ENCODE assay signal across 15 cellular contexts in the genomic region with DNA sequence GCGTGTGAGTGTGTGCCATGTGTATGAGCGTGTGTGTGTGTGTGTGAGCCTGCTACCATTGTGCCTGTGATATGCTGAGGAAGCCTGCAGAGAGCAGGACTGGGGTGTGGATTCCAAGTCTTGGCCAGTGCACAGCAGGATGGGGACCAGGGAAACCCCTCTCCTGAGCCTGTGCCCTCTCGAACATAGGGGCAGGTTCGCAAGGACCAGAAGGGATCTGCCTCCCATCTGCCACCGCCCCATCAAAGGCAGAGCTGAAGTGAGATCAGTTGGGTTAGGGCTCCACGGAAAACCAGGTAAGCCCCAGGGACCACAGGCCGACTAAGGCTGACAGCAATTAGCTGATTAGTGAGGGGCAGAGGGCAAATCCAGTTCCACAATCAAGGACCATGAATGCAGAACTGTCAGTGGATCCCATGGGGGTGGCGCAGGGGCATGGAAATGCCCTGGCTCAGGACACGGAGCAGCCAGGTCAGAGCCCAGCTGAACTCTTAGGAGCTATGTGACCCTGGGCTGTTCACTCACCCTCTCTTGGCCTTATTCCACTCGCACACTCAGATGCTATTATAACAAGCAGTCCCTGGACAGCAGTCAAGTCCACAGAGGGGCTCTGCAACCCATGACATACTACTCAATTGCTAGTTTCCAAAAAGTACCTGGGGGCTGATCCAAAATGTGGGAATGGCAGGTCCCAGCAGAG.
DNase-seq lines count a peak whose midpoint lies in the region; FAIRE-seq and TF ChIP-seq lines count a peak whose summit lies in the region.
"Had no signal": no experiment of that assay in that cellular context is flagged by ENCODE, and none has a peak within 500 bp of the region (broad histone marks: within the 10 kb centered on the region; RNA-seq: fewer than 3 reads in every experiment).

No MANE protein-coding gene starts in this region.

- TF ChIP-seq CTCF in endodermal cell (conservative IDR thresholded peaks at IDR 0.05), result no peak

- H3K9ac ChIP-seq in BLaER1 treated with 17β-estradiol and CSF1 and Interleukin-3, amounts not matched to agents 10 nM and 100 nM, result no peak overlapping the region
- H3K9ac ChIP-seq in endodermal cell (ENCODE audit: extremely low read depth, low read length, poor library complexity, severe bottlenecking) (no peak overlapping the region), neuronal stem cell (ENCODE audit: low read depth, low read length, poor library complexity) (peak overlapping the region; percentile 1)

- peak overlapping the region in 3 of 11 experiments; percentile 32 to 52 (median 46); a peak in 6 of 22 replicates for H3K27ac ChIP-seq in BLaER1 treated with 17β-estradiol and CSF1 and Interleukin-3, amounts not matched to agents 10 nM and 100 nM
- H3K27ac ChIP-seq in endodermal cell (ENCODE audit: low read depth, low read length) (no peak overlapping the region), neuronal stem cell (replicated peaks; ENCODE audit: low read length) (no peak overlapping the region)

- H2BK5ac ChIP-seq in neuronal stem cell (ENCODE audit: low read length), result no peak overlapping the region

- peak overlapping the region; percentile 75 for H4K91ac ChIP-seq in neuronal stem cell (ENCODE audit: low read depth, low read length, poor library complexity)

- peak overlapping the region; percentile 84 for H3K18ac ChIP-seq in neuronal stem cell (ENCODE audit: low read length)

- no peak overlapping the region for H4K8ac ChIP-seq in neuronal stem cell (ENCODE audit: low read depth, low read length)

- peaks cover 2% of the 10 kb centered on the region for H3K79me1 ChIP-seq in neuronal stem cell (ENCODE audit: low read depth, low read length)

- no peaks in the 10 kb centered on the region for H4K20me1 ChIP-seq in BLaER1 treated with 17β-estradiol and CSF1 and Interleukin-3, amounts not matched to agents 10 nM and 100 nM

- peaks cover 5% of the 10 kb centered on the region for H3K4me1 Mint-ChIP-seq in endodermal cell

- H3K23ac ChIP-seq in neuronal stem cell (ENCODE audit: low read depth, low read length, poor library complexity), result peak overlapping the region; percentile 46

- no peak overlapping the region for H3K4me3 Mint-ChIP-seq in endodermal cell
- H3K4me3 Mint-ChIP-seq: activated T-cell treated with anti-CD3 and anti-CD28 coated beads, Interleukin-2, amount 50 U/mL, for 4 hours; naive thymus-derived CD4-positive, alpha-beta T cell had no signal

- peak overlapping the region in 8 of 11 experiments; percentile 1 to 72 (median 60); a peak in 12 of 22 replicates for H3K4me2 ChIP-seq in BLaER1 treated with 17β-estradiol and CSF1 and Interleukin-3, amounts not matched to agents 10 nM and 100 nM
- H3K4me2 ChIP-seq in neuronal stem cell (ENCODE audit: insufficient read depth, low read length, poor library complexity, severe bottlenecking), result no peak overlapping the region

- no peak overlapping the region for H2BK15ac ChIP-seq in neuronal stem cell (ENCODE audit: low read length)

- DNase-seq in NCI-H524 treated with DMSO at 0.1 percent for 48 hours (lab: John Stamatoyannopoulos, UW), result peak; percentile 1
- peak; percentile 36 for DNase-seq in endodermal cell
- no peak for DNase-seq in neuronal stem cell (ENCODE audit: low spot score)
- no peak for DNase-seq in stimulated activated naive CD4-positive, alpha-beta T cell (lab: John Stamatoyannopoulos, UW)
- no peak for DNase-seq in activated naive CD4-positive, alpha-beta T cell treated with anti-CD3 and anti-CD28 coated beads, Interleukin-2, amount 50 U/mL, for 16 hours
- DNase-seq in DMS53 treated with DMSO at 0.1 percent for 48 hours (lab: John Stamatoyannopoulos, UW; ENCODE audit: unreplicated experiment), result no peak
- DNase-seq in frontal cortex (ENCODE audit: low spot score in 2 of 2), result no peak
- DNase-seq: activated T-cell treated with anti-CD3 and anti-CD28 coated beads, Interleukin-2, amount 50 U/mL, for 4 hours; cerebellar nuclear complex; NCI-H2029 treated with DMSO at 0.1 percent for 48 hours; NCI-H748 treated with DMSO at 0.1 percent for 48 hours had no signal

- H3K14ac ChIP-seq in neuronal stem cell (ENCODE audit: low read length), result peak overlapping the region; percentile 97

- no peak for FAIRE-seq in frontal cortex (lab: Jason Lieb, UNC)

- H3K27ac Mint-ChIP-seq in endodermal cell, result no peak overlapping the region

- no peak overlapping the region for H2AFZ ChIP-seq in neuronal stem cell (ENCODE audit: low read length)

- H3K4ac ChIP-seq in neuronal stem cell (ENCODE audit: low read length), result no peak overlapping the region

- no peaks in the 10 kb centered on the region for H3K27me3 ChIP-seq in BLaER1 treated with 17β-estradiol and CSF1 and Interleukin-3, amounts not matched to agents 10 nM and 100 nM
- no peaks in the 10 kb centered on the region for H3K27me3 ChIP-seq in endodermal cell (ENCODE audit: control insufficient read depth, insufficient read depth, low read length, poor library complexity, severe bottlenecking)
- peaks cover 0 to 2% (median 0%) of the 10 kb centered on the region in 3 experiments for H3K27me3 ChIP-seq in neuronal stem cell (ENCODE audit: control insufficient read depth in 3 of 3, insufficient read depth in 3 of 3, low read depth in 1 of 3, low read length in 3 of 3)

- peak overlapping the region; percentile 2 for H2AK5ac ChIP-seq in neuronal stem cell (ENCODE audit: low read depth, low read length)

- no peaks in the 10 kb centered on the region for H3K36me3 Mint-ChIP-seq in endodermal cell (ENCODE audit: low read depth)
- H3K36me3 Mint-ChIP-seq: naive thymus-derived CD4-positive, alpha-beta T cell had no signal

- H3K9me3 ChIP-seq in BLaER1 treated with 17β-estradiol and CSF1 and Interleukin-3, amounts not matched to agents 10 nM and 100 nM (replicated peaks in 1 of 11), result no peaks in the 10 kb centered on the region
- H3K9me3 ChIP-seq in endodermal cell (ENCODE audit: control insufficient read depth, low read length), result no peaks in the 10 kb centered on the region
- peaks cover 0 to 4% of the 10 kb centered on the region in 2 donors for H3K9me3 ChIP-seq in neuronal stem cell (replicated peaks in 1 of 2; ENCODE audit: control insufficient read depth in 2 of 2, insufficient read depth in 1 of 2, low read depth in 1 of 2, low read length in 2 of 2)
- H3K9me3 ChIP-seq: HAP-1 had no signal

- H2BK12ac ChIP-seq in neuronal stem cell (ENCODE audit: low read length), result no peak overlapping the region

- no peaks in the 10 kb centered on the region for H3K36me3 ChIP-seq in BLaER1 treated with 17β-estradiol and CSF1 and Interleukin-3, amounts not matched to agents 10 nM and 100 nM
- H3K36me3 ChIP-seq in endodermal cell (ENCODE audit: control insufficient read depth, insufficient read depth, low read length) (no peaks in the 10 kb centered on the region), neuronal stem cell (replicated peaks in 1 of 2; ENCODE audit: control insufficient read depth in 2 of 2, insufficient read depth in 2 of 2, low read length in 2 of 2) (no peaks in the 10 kb centered on the region)
- H3K36me3 ChIP-seq: HAP-1 had no signal

- WGBS in endodermal cell (ENCODE audit: insufficient coverage in 1 of 2, insufficient read length in 1 of 2), 2 experiments, result 93 to 95% methylated on average over 6 to 10 of the region's 10 CpGs
- no CpG with 5 or more reads among the region's 10 CpGs for WGBS in neuronal stem cell (ENCODE audit: extremely low coverage in 2 of 2, insufficient read length in 2 of 2, insufficient replicate concordance in 1 of 2), 2 donors

- peaks cover 15 to 37% (median 27%) of the 10 kb centered on the region in 10 experiments for H3K4me1 ChIP-seq in BLaER1 treated with 17β-estradiol and CSF1 and Interleukin-3, amounts not matched to agents 10 nM and 100 nM
- H3K4me1 ChIP-seq in endodermal cell (ENCODE audit: control insufficient read depth, insufficient read depth, low read length), result no peaks in the 10 kb centered on the region
- H3K4me1 ChIP-seq in neuronal stem cell (ENCODE audit: control insufficient read depth in 2 of 2, insufficient read depth in 1 of 2, low read depth in 1 of 2, low read length in 2 of 2), result peaks cover 0 to 7% of the 10 kb centered on the region in 2 donors
- H3K4me1 ChIP-seq: HAP-1 had no signal

- no peak overlapping the region for H3K4me3 ChIP-seq in BLaER1 treated with 17β-estradiol and CSF1 and Interleukin-3, amounts not matched to agents 10 nM and 100 nM
- no peak overlapping the region for H3K4me3 ChIP-seq in endodermal cell (ENCODE audit: low read length)
- H3K4me3 ChIP-seq in neuronal stem cell (ENCODE audit: low read length in 2 of 2), result peak overlapping the region in 1 of 2 donors; percentile 46
- H3K4me3 ChIP-seq: HAP-1, lung had no signal

- H3K9me3 Mint-ChIP-seq in endodermal cell, result no peaks in the 10 kb centered on the region
- H3K9me3 Mint-ChIP-seq: activated T-cell treated with anti-CD3 and anti-CD28 coated beads, Interleukin-2, amount 50 U/mL, for 4 hours; naive thymus-derived CD4-positive, alpha-beta T cell had no signal

- no peak overlapping the region for H2BK120ac ChIP-seq in neuronal stem cell (ENCODE audit: low read depth, low read length)

- H3K27me3 Mint-ChIP-seq in endodermal cell (ENCODE audit: insufficient read depth), result peaks cover 2% of the 10 kb centered on the region

Comparison
In these comparisons a context has a peak if more than half of its experiments do, and no peak if none do; other contexts are left out.
1. DNase-seq: peak in NCI-H524 treated with DMSO at 0.1 percent for 48 hours (single experiment) and endodermal cell (single experiment); none in neuronal stem cell (single experiment), stimulated activated naive CD4-positive, alpha-beta T cell (0 of 6), activated naive CD4-positive, alpha-beta T cell treated with anti-CD3 and anti-CD28 coated beads, Interleukin-2, amount 50 U/mL, for 16 hours (single experiment), DMS53 treated with DMSO at 0.1 percent for 48 hours (single experiment) and frontal cortex (0 of 2).